Comparison of ENCODE assay signal across 10 cellular contexts in genomic region chr2:184646177-184646576, GRCh38. TPM values are rescaled to one million over a fixed set of nuclear protein-coding genes. Genes with fewer than 3 reads are reported as not detected.
DNase-seq lines count a peak whose midpoint lies in the region; ATAC-seq and TF ChIP-seq lines count a peak whose summit lies in the region.
"Had no signal": no experiment of that assay in that cellular context is flagged by ENCODE, and none has a peak within 500 bp of the region (broad histone marks: within the 10 kb centered on the region; RNA-seq: fewer than 3 reads in every experiment).

No MANE protein-coding gene starts in this region.

- H3K4me3 Mint-ChIP-seq in activated B cell treated with CpG ODN at 0.5 μM for 24 hours (no peak overlapping the region), naive B cell (peak overlapping the region in 2 of 8 donors; percentile 23 to 44)
- H3K4me3 Mint-ChIP-seq: activated CD4-positive, alpha-beta memory T cell treated with anti-CD3 and anti-CD28 coated beads, Interleukin-2, amount 10 ng/mL, durations not matched to agents 7 days and 5 days had no signal

- TF ChIP-seq CTCF in activated B cell treated with CpG ODN at 0.5 μM for 24 hours (IDR thresholded peaks at IDR 0.05): no peak
- no peak for TF ChIP-seq CTCF in coronary artery (IDR thresholded peaks at IDR 0.05)

- no peak overlapping the region for H3K4me3 ChIP-seq in coronary artery

- ATAC-seq in GM18858 (IDR thresholded peaks at IDR 0.05; ENCODE audit: unreplicated experiment) (peak; percentile 88), HG02943 (IDR thresholded peaks at IDR 0.05; ENCODE audit: low read depth, unreplicated experiment) (peak; percentile 94), activated B cell treated with CpG ODN at 0.5 μM for 24 hours (ENCODE audit: low read depth) (peak; percentile 86), naive B cell (ENCODE audit: low read depth in 2 of 2) (peak; percentile 65 to 70), HG02970 (IDR thresholded peaks at IDR 0.05; ENCODE audit: low FRiP score, unreplicated experiment) (no peak)

- H3K27me3 Mint-ChIP-seq in activated B cell treated with CpG ODN at 0.5 μM for 24 hours (no peaks in the 10 kb centered on the region), naive B cell (no peaks in the 10 kb centered on the region)
- H3K27me3 Mint-ChIP-seq: activated CD4-positive, alpha-beta memory T cell treated with anti-CD3 and anti-CD28 coated beads, Interleukin-2, amount 10 ng/mL, durations not matched to agents 7 days and 5 days had no signal

- no peak overlapping the region for H3K27ac ChIP-seq in coronary artery

- DNase-seq in activated B cell treated with CpG ODN at 0.5 μM for 24 hours (no peak), naive B cell (peak; percentile 5), coronary artery (ENCODE audit: low spot score) (no peak), NCI-H146 (lab: John Stamatoyannopoulos, UW) (no peak)
- DNase-seq in activated CD4-positive, alpha-beta T cell treated with anti-CD3 and anti-CD28 coated beads, Interleukin-2, amount 50 U/mL, for 4 hours: no peak
- DNase-seq: activated CD4-positive, alpha-beta memory T cell treated with anti-CD3 and anti-CD28 coated beads, Interleukin-2, amount 10 ng/mL, durations not matched to agents 7 days and 5 days; NK-92 treated with Interleukin-12 subunit alpha and Interleukin-12 subunit beta, amount 100 ng/mL, for 24 hours had no signal

- H3K27ac Mint-ChIP-seq in activated B cell treated with CpG ODN at 0.5 μM for 24 hours: no peak overlapping the region
- no peak overlapping the region for H3K27ac Mint-ChIP-seq in naive B cell
- H3K27ac Mint-ChIP-seq: activated CD4-positive, alpha-beta memory T cell treated with anti-CD3 and anti-CD28 coated beads, Interleukin-2, amount 10 ng/mL, durations not matched to agents 7 days and 5 days had no signal

- intact Hi-C loops in activated B cell treated with CpG ODN at 0.5 μM for 24 hours (cut with micrococcal nuclease): no loop called here

- CTCF ChIA-PET in activated B cell treated with CpG ODN at 0.5 μM for 24 hours (lab: Charles Lee): no interaction called here

- H3K9me3 Mint-ChIP-seq in activated B cell treated with CpG ODN at 0.5 μM for 24 hours (no peaks in the 10 kb centered on the region), naive B cell (peaks cover 0 to 2% (median 0%) of the 10 kb centered on the region in 7 donors)
- H3K9me3 Mint-ChIP-seq: activated CD4-positive, alpha-beta memory T cell treated with anti-CD3 and anti-CD28 coated beads, Interleukin-2, amount 10 ng/mL, durations not matched to agents 7 days and 5 days had no signal

- H3K36me3 Mint-ChIP-seq in activated B cell treated with CpG ODN at 0.5 μM for 24 hours (ENCODE audit: low read depth) (no peaks in the 10 kb centered on the region), naive B cell (no peaks in the 10 kb centered on the region)

- H3K4me1 Mint-ChIP-seq in activated B cell treated with CpG ODN at 0.5 μM for 24 hours: peaks cover 10% of the 10 kb centered on the region
- peaks cover 0 to 9% (median 8%) of the 10 kb centered on the region in 3 donors for H3K4me1 Mint-ChIP-seq in naive B cell
- H3K4me1 Mint-ChIP-seq: activated CD4-positive, alpha-beta memory T cell treated with anti-CD3 and anti-CD28 coated beads, Interleukin-2, amount 10 ng/mL, durations not matched to agents 7 days and 5 days had no signal

- POLR2A ChIA-PET in activated B cell treated with CpG ODN at 0.5 μM for 24 hours (lab: Charles Lee): interaction anchor here (1.3 kb wide), 1 partner anchor 47 kb away, joined by 3 read pairs; no protein-coding TSS in a partner anchor

RNA-seq across cellular contexts. Expression of gene ZNF804A, which starts 47.8 kb away (rescaled TPM):
- 1.8 and 2.3 TPM in 2 replicates for total RNA-seq in activated B cell treated with CpG ODN at 0.5 μM for 24 hours
- polyA plus RNA-seq in naive B cell (ENCODE audit: low read depth in 6 of 6): under 1 TPM in 4 of 6 donors, not detected in 2; 0.19 to 0.40 (median 0.30) TPM
- total RNA-seq: activated CD4-positive, alpha-beta memory T cell treated with anti-CD3 and anti-CD28 coated beads, Interleukin-2, amount 10 ng/mL, durations not matched to agents 7 days and 5 days had no signal
